ENCODE assay signal across 13 cellular contexts in genomic region chr2:163774862-163775261, GRCh38. TPM values are rescaled to one million over a fixed set of nuclear protein-coding genes. Genes with fewer than 3 reads are reported as not detected.
DNase-seq lines count a peak whose midpoint lies in the region; ATAC-seq and TF ChIP-seq lines count a peak whose summit lies in the region.
"Had no signal": no experiment of that assay in that cellular context is flagged by ENCODE, and none has a peak within 500 bp of the region (broad histone marks: within the 10 kb centered on the region; RNA-seq: fewer than 3 reads in every experiment).

No MANE protein-coding gene starts in this region.

- H3K23ac ChIP-seq in trophoblast cell (ENCODE audit: low read length), result no peak overlapping the region

- H4K8ac ChIP-seq in trophoblast cell (ENCODE audit: low read depth, low read length), result no peak overlapping the region

- H3K18ac ChIP-seq in trophoblast cell (ENCODE audit: low read length), result no peak overlapping the region

- H3K14ac ChIP-seq in trophoblast cell (ENCODE audit: low read length), result no peak overlapping the region

- no peak overlapping the region for H4K12ac ChIP-seq in trophoblast cell (ENCODE audit: low read depth, low read length)

- no CpG with 5 or more reads among the region's 2 CpGs for WGBS in trophoblast cell (ENCODE audit: extremely low coverage, insufficient coverage, insufficient read length)

- peak; percentile 53 for DNase-seq in Daoy (ENCODE audit: low read depth)
- peak; percentile 7 for DNase-seq in NCI-H460 (ENCODE audit: extremely low read depth, low read depth)
- DNase-seq in epithelial cell of esophagus (ENCODE audit: low read depth), result peak; percentile 97
- peak; percentile 77 to 95 for DNase-seq in trophoblast cell
- no peak for DNase-seq in cerebellum (ENCODE audit: low spot score)
- DNase-seq in stimulated activated CD4-positive, alpha-beta T cell treated with anti-CD3 and anti-CD28 coated beads, Interleukin-4, amount 100 ng/mL, for 1 hour, result no peak
- DNase-seq in occipital lobe (lab: John Stamatoyannopoulos, UW), result no peak
- DNase-seq: activated CD4-positive, alpha-beta T cell treated with anti-CD3 and anti-CD28 coated beads, Interleukin-2, amount 10 ng/mL, durations not matched to agents 24 days and 14 days; DMS79; effector CD4-positive, alpha-beta T cell; NCI-H510A treated with DMSO at 0.1 percent for 48 hours; stimulated activated CD4-positive, alpha-beta T cell treated with anti-CD3 and anti-CD28 coated beads, Interleukin-4, amount 100 ng/mL, for 24 hours had no signal

- H3K4me2 ChIP-seq in trophoblast cell (ENCODE audit: low read length), result no peak overlapping the region

- no peak overlapping the region for H2AFZ ChIP-seq in trophoblast cell (ENCODE audit: insufficient read depth, low read length, poor library complexity)

- H3K36me3 ChIP-seq in trophoblast cell (ENCODE audit: control insufficient read depth in 1 of 2, insufficient read depth in 2 of 2, low read length in 2 of 2), result no peaks in the 10 kb centered on the region

- H3K4me3 ChIP-seq in epithelial cell of esophagus (ENCODE audit: low read length) (no peak overlapping the region), trophoblast cell (ENCODE audit: low read depth, low read length) (no peak overlapping the region)

- H2BK12ac ChIP-seq in trophoblast cell (ENCODE audit: low read length), result no peak overlapping the region

- no peak overlapping the region for H2BK120ac ChIP-seq in trophoblast cell (ENCODE audit: insufficient read depth, low read length, poor library complexity)

- H3K9ac ChIP-seq in trophoblast cell (ENCODE audit: low read length), result no peak overlapping the region

- no peaks in the 10 kb centered on the region for H3K79me2 ChIP-seq in trophoblast cell (ENCODE audit: control insufficient read depth, insufficient read depth, low read length, poor library complexity)

- H3K27me3 ChIP-seq in trophoblast cell (ENCODE audit: insufficient read depth, low read length), result no peaks in the 10 kb centered on the region

- H3K9me3 ChIP-seq in trophoblast cell (ENCODE audit: insufficient read depth, low read depth, low read length), result no peaks in the 10 kb centered on the region

- H3K4me1 ChIP-seq in trophoblast cell (ENCODE audit: control insufficient read depth in 1 of 2, insufficient read depth in 2 of 2, low read length in 2 of 2), result peaks cover 0 to 5% of the 10 kb centered on the region in 2 experiments

- H3K4ac ChIP-seq in trophoblast cell (ENCODE audit: low read depth, low read length), result no peak overlapping the region

- no peak overlapping the region for H4K91ac ChIP-seq in trophoblast cell (ENCODE audit: low read depth, low read length)

- no peak overlapping the region for H3K27ac ChIP-seq in trophoblast cell (ENCODE audit: low read depth, low read length)

- no peak for TF ChIP-seq CTCF in epithelial cell of esophagus (IDR thresholded peaks at IDR 0.05; ENCODE audit: insufficient read depth, low read depth, low read length, missing control alignments)

- ATAC-seq in HG02884 (IDR thresholded peaks at IDR 0.05; ENCODE audit: unreplicated experiment), result no peak

- no peak overlapping the region for H2BK5ac ChIP-seq in trophoblast cell (ENCODE audit: low read depth, low read length, poor library complexity)

- H2AK5ac ChIP-seq in trophoblast cell (ENCODE audit: low read length), result no peak overlapping the region

- H3K79me1 ChIP-seq in trophoblast cell (ENCODE audit: low read length), result peaks cover 5% of the 10 kb centered on the region

RNA-seq across cellular contexts. Expression of gene FIGN, which starts 39.1 kb away (rescaled TPM):
- 0.57 and 5.8 TPM in 2 replicates for total RNA-seq in Daoy (2014; rRNA removed; shearing (Covaris generic))
- 2.7 and 3.6 TPM in 2 replicates for total RNA-seq in NCI-H460 (2014; rRNA removed; shearing (Covaris generic))
- 4.3 and 5.0 TPM in 2 replicates for polyA plus RNA-seq in NCI-H460 (2014; cell fraction: nucleus; rRNA removed)
- 29.2 and 29.8 TPM in 2 replicates for polyA plus RNA-seq in trophoblast cell (2013)
- total RNA-seq in cerebellum (22.1 TPM), occipital lobe (3.4 TPM)
- total RNA-seq: activated CD4-positive, alpha-beta T cell treated with anti-CD3 and anti-CD28 coated beads, Interleukin-2, amount 10 ng/mL, durations not matched to agents 24 days and 14 days had no signal

Comparison
In these comparisons a context has a peak if more than half of its experiments do, and no peak if none do; other contexts are left out.
1. DNase-seq: peak in Daoy (single experiment), NCI-H460 (single experiment), epithelial cell of esophagus (single experiment) and trophoblast cell (2 of 2); none in cerebellum (single experiment), stimulated activated CD4-positive, alpha-beta T cell treated with anti-CD3 and anti-CD28 coated beads, Interleukin-4, amount 100 ng/mL, for 1 hour (single experiment) and occipital lobe (single experiment).